Comparison of ENCODE assay signal across 8 cellular contexts in the genomic region with DNA sequence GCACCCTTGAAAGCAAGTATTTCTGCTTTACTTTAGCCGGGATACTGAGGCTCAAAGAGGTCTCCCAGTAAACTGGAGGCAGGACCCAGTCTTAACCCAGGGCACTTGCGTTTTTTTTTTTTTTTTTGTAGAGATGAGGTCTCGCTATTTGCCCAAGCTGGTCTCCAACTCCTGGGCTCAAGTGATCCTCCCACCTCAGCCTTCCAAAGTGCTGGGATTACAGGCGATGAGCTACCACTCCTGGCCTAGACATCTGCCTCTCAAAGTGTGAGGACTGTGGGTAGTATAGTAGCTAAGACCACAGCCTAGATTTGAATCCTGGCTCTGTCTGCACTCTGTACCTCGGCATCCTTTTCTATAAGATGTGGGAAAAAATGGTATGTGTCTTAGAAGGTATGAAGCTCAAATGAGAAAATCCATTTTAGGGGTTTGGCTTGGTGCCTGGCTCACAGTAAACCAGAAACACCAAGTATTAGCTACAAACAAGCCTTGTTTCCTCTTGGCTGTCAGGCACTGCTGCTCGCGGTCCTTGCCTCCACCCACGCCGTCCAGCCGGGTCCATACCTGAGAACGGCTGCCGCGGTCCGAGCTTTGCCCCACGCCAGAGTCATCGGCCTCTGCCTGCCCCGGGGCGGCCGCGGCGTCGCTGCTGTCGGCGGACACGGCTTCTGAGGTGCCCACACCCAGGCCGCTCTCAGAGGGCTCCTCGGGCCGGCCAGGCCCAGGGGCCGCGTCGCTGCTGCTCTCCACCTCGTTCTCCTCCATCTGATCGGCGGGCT. TPM values are rescaled to one million over a fixed set of nuclear protein-coding genes. Genes with fewer than 3 reads are reported as not detected.
DNase-seq lines count a peak whose midpoint lies in the region; ATAC-seq and TF ChIP-seq lines count a peak whose summit lies in the region.

No MANE protein-coding gene starts in this region.

- peak overlapping the region in 1 of 2 experiments; percentile 81 for H3K14ac ChIP-seq in mesenchymal stem cell (ENCODE audit: low read length in 2 of 2)

- peak overlapping the region; percentile 93 for H4K91ac ChIP-seq in mesenchymal stem cell (ENCODE audit: low read length)

- H3K27ac ChIP-seq in AG04450 (ENCODE audit: low read depth, low read length) (peak overlapping the region; percentile 100), PC-3 (ENCODE audit: low read length) (peak overlapping the region; percentile 98), mesenchymal stem cell (ENCODE audit: low read length, poor library complexity, severe bottlenecking) (peak overlapping the region; percentile 99), transverse colon (peak overlapping the region; percentile 94 to 97 (median 96))

- H3K27me3 Mint-ChIP-seq in dendritic cell treated with granulocyte-macrophage colony-stimulating factor and Interleukin-4, amounts not matched to agents 40 ng/mL and 50 ng/mL, for 4 days, result no peaks in the 10 kb centered on the region

- peaks cover 44% of the 10 kb centered on the region for H3K4me1 Mint-ChIP-seq in dendritic cell treated with granulocyte-macrophage colony-stimulating factor and Interleukin-4, amounts not matched to agents 40 ng/mL and 50 ng/mL, for 4 days (ENCODE audit: low read depth)

- BruUV-seq in PC-3 (replicated peaks; lab: Mats Ljungman, UMichigan), result no TSS peak

- peaks cover 34% of the 10 kb centered on the region for H3K4me1 ChIP-seq in PC-3 (ENCODE audit: insufficient read depth, low read length)
- H3K4me1 ChIP-seq in mesenchymal stem cell (ENCODE audit: control insufficient read depth, insufficient read depth, low read depth, low read length), result peaks cover 31% of the 10 kb centered on the region
- peaks cover 18 to 24% (median 22%) of the 10 kb centered on the region in 4 donors for H3K4me1 ChIP-seq in transverse colon

- peak overlapping the region; percentile 90 for H4K8ac ChIP-seq in mesenchymal stem cell (ENCODE audit: low read length)

- H3K4me3 ChIP-seq in AG04450 (ENCODE audit: low read depth, low read length) (peak overlapping the region; percentile 97), PC-3 (ENCODE audit: low read length) (peak overlapping the region; percentile 76), mesenchymal stem cell (ENCODE audit: insufficient read depth in 1 of 2, low read depth in 1 of 2, low read length in 2 of 2) (peak overlapping the region; percentile 87 to 97), transverse colon (peak overlapping the region; percentile 56 to 96 (median 82))

- DNase-seq in AG04450 (ENCODE audit: low read depth, low spot score) (no peak), PC-3 (no peak), mesenchymal stem cell (peak; percentile 24), transverse colon (peak; percentile 41), foreskin melanocyte (no peak), NCI-H774 (lab: John Stamatoyannopoulos, UW) (no peak)

- peak overlapping the region in 1 of 2 experiments; percentile 34 for H3K23ac ChIP-seq in mesenchymal stem cell (ENCODE audit: low read length in 2 of 2)

- H3K27me3 ChIP-seq in AG04450 (ENCODE audit: control insufficient read depth, insufficient read depth, low read length) (no peaks in the 10 kb centered on the region), PC-3 (ENCODE audit: low read length) (no peaks in the 10 kb centered on the region), mesenchymal stem cell (ENCODE audit: control insufficient read depth in 1 of 2, insufficient read depth in 1 of 2, low read length in 2 of 2) (no peaks in the 10 kb centered on the region), transverse colon (no peaks in the 10 kb centered on the region)

- TF ChIP-seq CTCF in AG04450 (IDR thresholded peaks at IDR 0.05; ENCODE audit: low read depth, low read length) (no peak), PC-3 (conservative IDR thresholded peaks at IDR 0.05; ENCODE audit: low read depth, low read length) (no peak), transverse colon (IDR thresholded peaks at IDR 0.05) (no peak)

- H2BK120ac ChIP-seq in mesenchymal stem cell (ENCODE audit: low read depth, low read length), result no peak overlapping the region

- H3K36me3 ChIP-seq in PC-3 (ENCODE audit: low read depth, low read length) (peaks cover 30% of the 10 kb centered on the region), mesenchymal stem cell (ENCODE audit: control insufficient read depth in 1 of 2, insufficient read depth in 2 of 2, low read depth in 1 of 2, low read length in 2 of 2) (peaks cover 26 to 29% of the 10 kb centered on the region in 2 experiments), transverse colon (peaks cover 0 to 20% (median 8%) of the 10 kb centered on the region in 4 donors)

- 78% methylated on average over 33 of the region's 34 CpGs for WGBS in mesenchymal stem cell
- WGBS in transverse colon (ENCODE audit: low coverage in 1 of 2), 2 donors, result 5 to 31% methylated on average over 4 to 32 of the region's 34 CpGs

- H3K36me3 Mint-ChIP-seq in dendritic cell treated with granulocyte-macrophage colony-stimulating factor and Interleukin-4, amounts not matched to agents 40 ng/mL and 50 ng/mL, for 4 days (ENCODE audit: low read depth), result peaks cover 55% of the 10 kb centered on the region

- peak overlapping the region; percentile 95 for H3K27ac Mint-ChIP-seq in dendritic cell treated with granulocyte-macrophage colony-stimulating factor and Interleukin-4, amounts not matched to agents 40 ng/mL and 50 ng/mL, for 4 days

- in situ Hi-C loops in transverse colon (cut with MboI; ENCODE audit: low pct_ligation_motif_present in 1 of 4, low pct_unique_long_range_greater_than_20kb in 1 of 4, low sequenced_read_pairs in 3 of 4), result loop anchor here in 1 of 4 donors (25.0 kb wide), 1 partner anchor 159 kb away; the partner anchor contains the start of gene UBE2C

- intact Hi-C loops in PC-3 (cut with micrococcal nuclease) (loop anchor here (10.0 kb wide), 1 partner anchor 136 kb away; the partner anchor contains the start of gene SNX21), transverse colon (cut with DNase I; ENCODE audit: low total_unique reads) (loop anchor here (1.0 kb wide), 1 partner anchor 81 kb away; no protein-coding TSS in a partner anchor)
- intact Hi-C loops in dendritic cell treated with granulocyte-macrophage colony-stimulating factor and Interleukin-4, amounts not matched to agents 40 ng/mL and 50 ng/mL, for 4 days (cut with micrococcal nuclease), result loop anchor here (5.0 kb wide), 2 partner anchors 41 to 116 kb away; partner anchors contain the start of gene NCOA5

- peaks cover 36% of the 10 kb centered on the region for H3K79me2 ChIP-seq in PC-3 (ENCODE audit: low read length)

- POLR2A ChIA-PET in AG04450 (lab: Yijun Ruan, JAX), result interaction anchor here (0.6 to 3.2 kb wide), 8 partner anchors 9 to 641 kb away, joined by 3 to 21 read pairs (median 4); partner anchors contain the start of gene PCIF1
- POLR2A ChIA-PET in PC-3 (lab: Charles Lee; ENCODE audit: unreplicated experiment), result interaction anchor here (0.6 to 0.7 kb wide), 3 partner anchors 38 to 552 kb away, joined by 4 to 11 read pairs (median 4); partner anchors contain the start of gene MMP9

- H3K9me3 Mint-ChIP-seq in dendritic cell treated with granulocyte-macrophage colony-stimulating factor and Interleukin-4, amounts not matched to agents 40 ng/mL and 50 ng/mL, for 4 days, result no peaks in the 10 kb centered on the region

- CTCF ChIA-PET in AG04450 (lab: Charles Lee), result interaction anchor here (0.6 to 4.0 kb wide), 40 partner anchors 9 to 996 kb away, joined by 3 to 60 read pairs (median 8); partner anchors contain the start of genes CTSA, DNTTIP1, NEURL2 and PCIF1
- CTCF ChIA-PET in PC-3 (lab: Charles Lee), result interaction anchor here (0.6 to 1.7 kb wide), 8 partner anchors 13 to 467 kb away, joined by 3 to 11 read pairs (median 4); no protein-coding TSS in a partner anchor

- H3K4me3 Mint-ChIP-seq in dendritic cell treated with granulocyte-macrophage colony-stimulating factor and Interleukin-4, amounts not matched to agents 40 ng/mL and 50 ng/mL, for 4 days, result peak overlapping the region; percentile 83

- peak overlapping the region; percentile 73 to 95 for H3K4ac ChIP-seq in mesenchymal stem cell (ENCODE audit: low read depth in 1 of 2, low read length in 2 of 2)

- peak overlapping the region; percentile 94 for H2AFZ ChIP-seq in PC-3 (ENCODE audit: low read length)
- no peak overlapping the region for H2AFZ ChIP-seq in mesenchymal stem cell (ENCODE audit: low read depth, low read length)

- H2BK5ac ChIP-seq in mesenchymal stem cell (ENCODE audit: low read depth, low read length, poor library complexity, severe bottlenecking), result peak overlapping the region; percentile 48

- H3K79me1 ChIP-seq in mesenchymal stem cell (replicated peaks; ENCODE audit: low read length, poor library complexity, severe bottlenecking), result peaks cover 9% of the 10 kb centered on the region

- H4K20me1 ChIP-seq in PC-3 (ENCODE audit: low read length), result 0 out of 2 replicates have a peak, but pooled peaks cover 6% of the 10 kb centered on the region

- no peak for TF ChIP-seq EP300 in transverse colon (IDR thresholded peaks at IDR 0.05; ENCODE audit: low read depth)

- TF ChIP-seq POLR2A in transverse colon (IDR thresholded peaks at IDR 0.05), result no peak

- no peaks in the 10 kb centered on the region for H3F3A ChIP-seq in PC-3 (ENCODE audit: low read length, unreplicated experiment)

- H3K9me3 ChIP-seq in AG04450 (ENCODE audit: control insufficient read depth, insufficient read depth, low read length), result peaks cover 4% of the 10 kb centered on the region; the same call in 1 of the 2 replicates
- H3K9me3 ChIP-seq in PC-3 (ENCODE audit: low read length), result no peaks in the 10 kb centered on the region
- H3K9me3 ChIP-seq in mesenchymal stem cell (ENCODE audit: control insufficient read depth, low read length), result no peaks in the 10 kb centered on the region
- H3K9me3 ChIP-seq in transverse colon, result no peaks in the 10 kb centered on the region

- H3K4me2 ChIP-seq in PC-3 (ENCODE audit: low read length) (peak overlapping the region; percentile 89), mesenchymal stem cell (ENCODE audit: low read length, poor library complexity, severe bottlenecking) (peak overlapping the region; percentile 79)

- H2BK15ac ChIP-seq in mesenchymal stem cell (ENCODE audit: low read depth, poor library complexity, severe bottlenecking), result peak overlapping the region; percentile 50

- H2AK5ac ChIP-seq in mesenchymal stem cell (ENCODE audit: low read length, severe bottlenecking), result peak overlapping the region; percentile 93

- H3K9me2 ChIP-seq in PC-3 (replicated peaks; ENCODE audit: low read length), result no peaks in the 10 kb centered on the region

- peak overlapping the region; percentile 99 for H3K9ac ChIP-seq in PC-3 (ENCODE audit: low read length)
- peak overlapping the region; percentile 99 for H3K9ac ChIP-seq in mesenchymal stem cell (ENCODE audit: low read length)

- ATAC-seq in GM19035 (IDR thresholded peaks at IDR 0.05; ENCODE audit: unreplicated experiment) (peak; percentile 10), PC-3 (peak; percentile 2)

- peak overlapping the region; percentile 93 to 95 for H3K18ac ChIP-seq in mesenchymal stem cell (ENCODE audit: low read depth in 1 of 2, low read length in 2 of 2)

- peak overlapping the region; percentile 59 to 78 for H2BK12ac ChIP-seq in mesenchymal stem cell (ENCODE audit: low read length in 2 of 2)

RNA-seq across cellular contexts. Expression of gene ZNF335, which starts 1.2 kb away (rescaled TPM):
- polyA plus RNA-seq in AG04450 (2011; rRNA removed), result 5.5 and 7.6 TPM in 2 replicates
- polyA minus RNA-seq in AG04450 (2011; rRNA and poly(A)+ RNA removed), result 18.8 and 19.3 TPM in 2 replicates
- total RNA-seq in PC-3 (2014; rRNA removed), result 32.2 and 36.9 TPM in 2 replicates
- 9.5 TPM for polyA plus RNA-seq in mesenchymal stem cell (2013, experiment 1 of 2)
- polyA plus RNA-seq in mesenchymal stem cell (2013, experiment 2 of 2), result 9.3 TPM
- total RNA-seq in transverse colon, result 10 to 100 TPM; 27.0 to 80.0 (median 32.4) TPM

RNA-seq across cellular contexts. Expression of gene PCIF1, which starts 36.4 kb away (rescaled TPM):
- polyA plus RNA-seq in AG04450 (2011; rRNA removed), result 11.5 and 14.6 TPM in 2 replicates
- polyA minus RNA-seq in AG04450 (2011; rRNA and poly(A)+ RNA removed), result 19.7 and 24.9 TPM in 2 replicates
- total RNA-seq in PC-3 (2014; rRNA removed) (18.4 and 20.2 TPM in 2 replicates), transverse colon (10 to 100 TPM; 23.5 to 52.0 (median 32.0) TPM)
- polyA plus RNA-seq in mesenchymal stem cell (2013, experiment 1 of 2), result 16.7 TPM
- 17.3 TPM for polyA plus RNA-seq in mesenchymal stem cell (2013, experiment 2 of 2)

RNA-seq across cellular contexts. Expression of gene MMP9, which starts 37.9 kb away (rescaled TPM):
- polyA plus RNA-seq in AG04450 (2011; rRNA removed), result not detected in 2 replicates
- not detected in 2 replicates for polyA minus RNA-seq in AG04450 (2011; rRNA and poly(A)+ RNA removed)
- total RNA-seq in PC-3 (2014; rRNA removed) (0.77 and 1.0 TPM in 2 replicates), transverse colon (1 to 10 TPM in 1 of 4 donors, not detected in 3; 3.8 TPM)
- not detected for polyA plus RNA-seq in mesenchymal stem cell (2013, experiment 1 of 2)
- polyA plus RNA-seq in mesenchymal stem cell (2013, experiment 2 of 2), result not detected

RNA-seq across cellular contexts. Expression of gene SLC12A5, which starts 58.2 kb away (rescaled TPM):
- polyA plus RNA-seq in AG04450 (2011; rRNA removed), result 0.55 and 1.7 TPM in 2 replicates
- polyA minus RNA-seq in AG04450 (2011; rRNA and poly(A)+ RNA removed), result 0.13 and 1.3 TPM in 2 replicates
- total RNA-seq in PC-3 (2014; rRNA removed), result 2.4 TPM in 1 of 2 replicates, not detected in the other
- polyA plus RNA-seq in mesenchymal stem cell (2013, experiment 1 of 2), result 8.0 TPM
- 8.4 TPM for polyA plus RNA-seq in mesenchymal stem cell (2013, experiment 2 of 2)
- not detected for total RNA-seq in transverse colon

RNA-seq across cellular contexts. Expression of gene PLTP, which starts 58.9 kb away (rescaled TPM):
- 105 and 154 TPM in 2 replicates for polyA plus RNA-seq in AG04450 (2011; rRNA removed)
- 43.0 and 67.8 TPM in 2 replicates for polyA minus RNA-seq in AG04450 (2011; rRNA and poly(A)+ RNA removed)
- 56.6 and 61.5 TPM in 2 replicates for total RNA-seq in PC-3 (2014; rRNA removed)
- 175 TPM for polyA plus RNA-seq in mesenchymal stem cell (2013, experiment 1 of 2)
- polyA plus RNA-seq in mesenchymal stem cell (2013, experiment 2 of 2), result 164 TPM
- 10 to 100 TPM; 17.7 to 79.9 (median 59.9) TPM for total RNA-seq in transverse colon

Comparison
In these comparisons a context has a peak if more than half of its experiments do, and no peak if none do; other contexts are left out.
1. DNase-seq: peak in mesenchymal stem cell (single experiment) and transverse colon (single experiment); none in AG04450 (single experiment), PC-3 (single experiment), foreskin melanocyte (single experiment) and NCI-H774 (single experiment).
2. Peak in every context shown above with its lines, with median percentiles within 50 percentile points of each other: H3K27ac ChIP-seq and H3K4me3 ChIP-seq.